38 cellular contexts compared by ENCODE assay signal in genomic region chr2:29023188-29023587, GRCh38. TPM values are rescaled to one million over a fixed set of nuclear protein-coding genes. Genes with fewer than 3 reads are reported as not detected.
"Had no signal": no experiment of that assay in that cellular context is flagged by ENCODE, and none has a peak within 500 bp of the region (broad histone marks: within the 10 kb centered on the region; RNA-seq: fewer than 3 reads in every experiment).

No MANE protein-coding gene starts in this region.

- H3K27ac Mint-ChIP-seq: activated B cell treated with CpG ODN at 0.5 μM for 24 hours; activated CD8-positive, alpha-beta T cell treated with anti-CD3 and anti-CD28 coated beads for 36 hours; activated naive CD8-positive, alpha-beta T cell treated with anti-CD3 and anti-CD28 coated beads for 36 hours; activated T-cell treated with anti-CD3 and anti-CD28 coated beads, Interleukin-2, amount 50 U/mL, for 72 hours had no signal

- H3K36me3 ChIP-seq: cardiac muscle cell, Peyer's patch had no signal

- H3K9me3 Mint-ChIP-seq: activated B cell treated with CpG ODN at 0.5 μM for 24 hours; activated CD8-positive, alpha-beta T cell treated with anti-CD3 and anti-CD28 coated beads for 36 hours; activated naive CD8-positive, alpha-beta T cell treated with anti-CD3 and anti-CD28 coated beads for 36 hours; activated T-cell treated with anti-CD3 and anti-CD28 coated beads, Interleukin-2, amount 50 U/mL, for 72 hours; activated T-helper 17 cell treated with anti-CD3 and anti-CD28 coated beads, Interleukin-2, amount 50 U/mL, for 72 hours had no signal

- H3K4me2 ChIP-seq: KMS-11 had no signal

- ATAC-seq: activated CD8-positive, alpha-beta T cell treated with anti-CD3 and anti-CD28 coated beads for 36 hours; activated T-cell treated with anti-CD3 and anti-CD28 coated beads, Interleukin-2, amount 50 U/mL, for 72 hours; activated T-helper 17 cell treated with anti-CD3 and anti-CD28 coated beads, Interleukin-2, amount 50 U/mL, for 72 hours; PC-3; SK-N-SH treated with all-trans-retinoic acid at 6 μM for 48 hours had no signal

- H3K4me1 ChIP-seq: Peyer's patch had no signal

- H3K27me3 Mint-ChIP-seq: activated B cell treated with CpG ODN at 0.5 μM for 24 hours; activated CD8-positive, alpha-beta T cell treated with anti-CD3 and anti-CD28 coated beads for 36 hours; activated naive CD8-positive, alpha-beta T cell treated with anti-CD3 and anti-CD28 coated beads for 36 hours; activated T-helper 17 cell treated with anti-CD3 and anti-CD28 coated beads, Interleukin-2, amount 50 U/mL, for 72 hours had no signal

- H3K4me3 ChIP-seq: cardiac muscle cell, Peyer's patch had no signal

- H3K4me3 Mint-ChIP-seq: activated B cell treated with CpG ODN at 0.5 μM for 24 hours; activated CD8-positive, alpha-beta T cell treated with anti-CD3 and anti-CD28 coated beads for 36 hours; activated naive CD8-positive, alpha-beta T cell treated with anti-CD3 and anti-CD28 coated beads for 36 hours; activated T-cell treated with anti-CD3 and anti-CD28 coated beads, Interleukin-2, amount 50 U/mL, for 72 hours; activated T-helper 17 cell treated with anti-CD3 and anti-CD28 coated beads, Interleukin-2, amount 50 U/mL, for 72 hours had no signal

- H3K9ac ChIP-seq: KMS-11 had no signal

- H3K27ac ChIP-seq: cardiac muscle cell, KMS-11, Peyer's patch, VCaP had no signal

- DNase-seq: activated B cell treated with CpG ODN at 0.5 μM for 24 hours; activated CD4-positive, alpha-beta T cell treated with anti-CD3 and anti-CD28 coated beads for 48 hours; activated CD4-positive, alpha-beta T cell treated with anti-CD3 and anti-CD28 coated beads, Interleukin-2, amount 50 U/mL, for 4 hours; activated CD4-positive, CD25-positive, alpha-beta regulatory T cell treated with anti-CD3 and anti-CD28 coated beads, Interleukin-2, amount 50 U/mL, for 72 hours; activated CD8-positive, alpha-beta T cell treated with anti-CD3 and anti-CD28 coated beads for 36 hours; activated effector memory CD4-positive, alpha-beta T cell treated with anti-CD3 and anti-CD28 coated beads, Interleukin-2, amount 50 U/mL, for 16 hours; activated naive CD4-positive, alpha-beta T cell; activated naive CD4-positive, alpha-beta T cell treated with anti-CD3 and anti-CD28 coated beads, Interleukin-2, amount 50 U/mL, for 16 hours; activated naive CD8-positive, alpha-beta T cell treated with anti-CD3 and anti-CD28 coated beads for 36 hours; activated T-cell treated with anti-CD3 and anti-CD28 coated beads, Interleukin-2, amount 50 U/mL, for 1 hour; activated T-cell treated with anti-CD3 and anti-CD28 coated beads, Interleukin-2, amount 50 U/mL, for 72 hours; amniotic stem cell; MM.1S; MV-4-11; NCI-H1092; NCI-H1436 treated with DMSO at 0.1 percent for 48 hours; NCI-H1694 treated with DMSO at 0.1 percent for 48 hours; NCI-H2029; NCI-H345; NCI-H524 treated with DMSO at 0.1 percent for 48 hours; NK-92 treated with Interleukin-12 subunit alpha and Interleukin-12 subunit beta, amount 100 ng/mL, for 24 hours; PC-3; Peyer's patch; RPMI8226; SIG-M5; SW 1271; T-helper 1 cell; T-helper 2 cell; T-helper 9 cell had no signal

- H3K27me3 ChIP-seq: cardiac muscle cell, Peyer's patch had no signal

- H3K4me1 Mint-ChIP-seq: activated B cell treated with CpG ODN at 0.5 μM for 24 hours; activated naive CD8-positive, alpha-beta T cell treated with anti-CD3 and anti-CD28 coated beads for 36 hours had no signal

- H3K9me3 ChIP-seq: Peyer's patch had no signal

- H3K36me3 Mint-ChIP-seq: activated naive CD8-positive, alpha-beta T cell treated with anti-CD3 and anti-CD28 coated beads for 36 hours had no signal

RNA-seq across cellular contexts. Expression of gene TOGARAM2, which starts 42.1 kb away (rescaled TPM):
- total RNA-seq: activated B cell treated with CpG ODN at 0.5 μM for 24 hours, NCI-H460, PC-3 had no signal
- polyA plus RNA-seq: cardiac muscle cell had no signal

RNA-seq across cellular contexts. Expression of gene PCARE, which starts 51.1 kb away (rescaled TPM):
- total RNA-seq: activated B cell treated with CpG ODN at 0.5 μM for 24 hours; activated CD8-positive, alpha-beta memory T cell treated with anti-CD3 and anti-CD28 coated beads for 36 hours; activated CD8-positive, alpha-beta T cell treated with anti-CD3 and anti-CD28 coated beads for 36 hours; activated naive CD8-positive, alpha-beta T cell treated with anti-CD3 and anti-CD28 coated beads for 36 hours; activated T-cell treated with anti-CD3 and anti-CD28 coated beads, Interleukin-2, amount 50 U/mL, for 72 hours; activated T-helper 17 cell treated with anti-CD3 and anti-CD28 coated beads, Interleukin-2, amount 50 U/mL, for 72 hours; aorta; LHCN-M2; NCI-H460; PC-3; Peyer's patch had no signal
